In the genomic region with DNA sequence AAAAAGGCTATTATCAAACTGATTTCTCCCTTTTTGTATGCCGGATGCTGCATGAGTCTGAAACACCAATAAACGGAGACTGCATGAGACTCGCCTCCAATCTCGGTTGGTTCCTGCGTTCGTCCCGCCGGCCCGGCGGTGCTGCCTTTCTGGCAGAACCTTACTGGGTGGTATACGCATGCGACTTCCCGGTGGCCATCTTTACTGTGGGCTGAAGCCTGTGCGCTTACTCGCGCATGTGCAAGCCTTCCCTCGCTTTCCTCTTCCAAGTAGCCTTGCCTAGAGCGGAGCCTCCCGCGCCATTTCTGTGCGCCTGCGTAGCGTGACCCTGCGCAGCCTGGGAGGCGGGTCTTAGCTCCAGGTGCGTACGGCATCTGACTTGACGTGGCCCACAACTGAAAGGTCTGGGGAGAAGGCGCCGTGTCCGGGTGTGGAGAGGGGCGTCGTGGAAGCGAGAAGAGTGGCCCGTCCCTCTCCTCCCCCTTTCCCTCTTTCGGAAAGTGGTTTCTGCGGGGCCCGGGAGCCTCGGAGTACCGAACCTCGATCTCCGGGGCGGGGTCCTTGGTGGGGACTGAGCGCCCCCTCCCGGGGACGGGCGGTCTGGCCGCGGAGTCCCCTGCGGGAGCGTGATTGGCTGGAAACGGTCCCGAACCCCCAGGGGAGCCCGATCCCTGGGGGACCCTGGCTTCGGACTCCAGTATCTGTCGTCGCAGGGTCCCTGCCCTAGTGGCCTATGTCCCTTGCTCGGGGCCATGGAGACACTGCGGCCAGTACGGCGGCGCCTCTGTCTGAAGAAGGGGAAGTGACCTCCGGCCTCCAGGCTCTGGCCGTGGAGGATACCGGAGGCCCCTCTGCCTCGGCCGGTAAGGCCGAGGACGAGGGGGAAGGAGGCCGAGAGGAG, we compare ENCODE assay signal across 1 cellular context.
TF ChIP-seq lines count a peak whose summit lies in the region.

Gene PAGR1 (plus strand): TSS at position 360 of the 901 bp plus-strand sequence. CDS start 374 bp downstream, at position 734.

TF ChIP-seq in HepG2, 621 proteins besides CTCF, POLR2A, EP300 and RAD21 (continued from another document and continues in another):
- TF ChIP-seq ZNF510 (CRISPR knock-in tag; IDR thresholded peaks at IDR 0.05; ENCODE audit: low read depth): peak; percentile 97
- TF ChIP-seq SPEN (CRISPR knock-in tag; IDR thresholded peaks at IDR 0.05; ENCODE audit: low read depth): peak; percentile 94
- peak; percentile 91 for TF ChIP-seq HNF1B (CRISPR knock-in tag; IDR thresholded peaks at IDR 0.05)
- TF ChIP-seq, protein P1, sequence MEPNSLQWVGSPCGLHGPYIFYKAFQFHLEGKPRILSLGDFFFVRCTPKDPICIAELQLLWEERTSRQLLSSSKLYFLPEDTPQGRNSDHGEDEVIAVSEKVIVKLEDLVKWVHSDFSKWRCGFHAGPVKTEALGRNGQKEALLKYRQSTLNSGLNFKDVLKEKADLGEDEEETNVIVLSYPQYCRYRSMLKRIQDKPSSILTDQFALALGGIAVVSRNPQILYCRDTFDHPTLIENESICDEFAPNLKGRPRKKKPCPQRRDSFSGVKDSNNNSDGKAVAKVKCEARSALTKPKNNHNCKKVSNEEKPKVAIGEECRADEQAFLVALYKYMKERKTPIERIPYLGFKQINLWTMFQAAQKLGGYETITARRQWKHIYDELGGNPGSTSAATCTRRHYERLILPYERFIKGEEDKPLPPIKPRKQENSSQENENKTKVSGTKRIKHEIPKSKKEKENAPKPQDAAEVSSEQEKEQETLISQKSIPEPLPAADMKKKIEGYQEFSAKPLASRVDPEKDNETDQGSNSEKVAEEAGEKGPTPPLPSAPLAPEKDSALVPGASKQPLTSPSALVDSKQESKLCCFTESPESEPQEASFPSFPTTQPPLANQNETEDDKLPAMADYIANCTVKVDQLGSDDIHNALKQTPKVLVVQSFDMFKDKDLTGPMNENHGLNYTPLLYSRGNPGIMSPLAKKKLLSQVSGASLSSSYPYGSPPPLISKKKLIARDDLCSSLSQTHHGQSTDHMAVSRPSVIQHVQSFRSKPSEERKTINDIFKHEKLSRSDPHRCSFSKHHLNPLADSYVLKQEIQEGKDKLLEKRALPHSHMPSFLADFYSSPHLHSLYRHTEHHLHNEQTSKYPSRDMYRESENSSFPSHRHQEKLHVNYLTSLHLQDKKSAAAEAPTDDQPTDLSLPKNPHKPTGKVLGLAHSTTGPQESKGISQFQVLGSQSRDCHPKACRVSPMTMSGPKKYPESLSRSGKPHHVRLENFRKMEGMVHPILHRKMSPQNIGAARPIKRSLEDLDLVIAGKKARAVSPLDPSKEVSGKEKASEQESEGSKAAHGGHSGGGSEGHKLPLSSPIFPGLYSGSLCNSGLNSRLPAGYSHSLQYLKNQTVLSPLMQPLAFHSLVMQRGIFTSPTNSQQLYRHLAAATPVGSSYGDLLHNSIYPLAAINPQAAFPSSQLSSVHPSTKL (CRISPR knock-in tag; IDR thresholded peaks at IDR 0.05): peak; percentile 67
- TF ChIP-seq ZKSCAN8 (CRISPR knock-in tag; IDR thresholded peaks at IDR 0.05; ENCODE audit: borderline replicate concordance): peak; percentile 66; the same call in 1 of the 2 replicates
- TF ChIP-seq, protein P2, sequence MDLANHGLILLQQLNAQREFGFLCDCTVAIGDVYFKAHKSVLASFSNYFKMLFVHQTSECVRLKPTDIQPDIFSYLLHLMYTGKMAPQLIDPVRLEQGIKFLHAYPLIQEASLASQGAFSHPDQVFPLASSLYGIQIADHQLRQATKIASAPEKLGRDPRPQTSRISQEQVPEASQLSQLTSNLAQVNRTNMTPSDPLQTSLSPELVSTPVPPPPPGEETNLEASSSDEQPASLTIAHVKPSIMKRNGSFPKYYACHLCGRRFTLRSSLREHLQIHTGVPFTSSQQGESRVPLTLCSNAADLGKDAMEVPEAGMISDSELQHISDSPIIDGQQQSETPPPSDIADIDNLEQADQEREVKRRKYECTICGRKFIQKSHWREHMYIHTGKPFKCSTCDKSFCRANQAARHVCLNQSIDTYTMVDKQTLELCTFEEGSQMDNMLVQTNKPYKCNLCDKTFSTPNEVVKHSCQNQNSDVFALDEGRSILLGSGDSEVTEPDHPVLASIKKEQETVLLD (CRISPR knock-in tag; IDR thresholded peaks at IDR 0.05; ENCODE audit: low read depth): peak; percentile 72
- peak; percentile 57 for TF ChIP-seq RXRA (CRISPR knock-in tag; IDR thresholded peaks at IDR 0.05)
- TF ChIP-seq TEAD2 (CRISPR knock-in tag; IDR thresholded peaks at IDR 0.05): no peak
- peak; percentile 35; the same call in 1 of the 2 replicates for TF ChIP-seq ZNF121 (CRISPR knock-in tag; IDR thresholded peaks at IDR 0.05)
- peak; percentile 72 for TF ChIP-seq SP2 (CRISPR knock-in tag; IDR thresholded peaks at IDR 0.05)
- no peak for TF ChIP-seq TBX3 (IDR thresholded peaks at IDR 0.05; ENCODE audit: borderline replicate concordance)
- no peak for TF ChIP-seq ZNF816 (CRISPR knock-in tag; IDR thresholded peaks at IDR 0.05; ENCODE audit: borderline replicate concordance)
- TF ChIP-seq, protein P3, sequence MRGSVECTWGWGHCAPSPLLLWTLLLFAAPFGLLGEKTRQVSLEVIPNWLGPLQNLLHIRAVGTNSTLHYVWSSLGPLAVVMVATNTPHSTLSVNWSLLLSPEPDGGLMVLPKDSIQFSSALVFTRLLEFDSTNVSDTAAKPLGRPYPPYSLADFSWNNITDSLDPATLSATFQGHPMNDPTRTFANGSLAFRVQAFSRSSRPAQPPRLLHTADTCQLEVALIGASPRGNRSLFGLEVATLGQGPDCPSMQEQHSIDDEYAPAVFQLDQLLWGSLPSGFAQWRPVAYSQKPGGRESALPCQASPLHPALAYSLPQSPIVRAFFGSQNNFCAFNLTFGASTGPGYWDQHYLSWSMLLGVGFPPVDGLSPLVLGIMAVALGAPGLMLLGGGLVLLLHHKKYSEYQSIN (CRISPR knock-in tag; IDR thresholded peaks at IDR 0.05; ENCODE audit: borderline replicate concordance): no peak
- no peak; the same call in 1 of the 2 replicates for TF ChIP-seq KLF9 (CRISPR knock-in tag; IDR thresholded peaks at IDR 0.05; ENCODE audit: low read depth)
- TF ChIP-seq, protein P4, sequence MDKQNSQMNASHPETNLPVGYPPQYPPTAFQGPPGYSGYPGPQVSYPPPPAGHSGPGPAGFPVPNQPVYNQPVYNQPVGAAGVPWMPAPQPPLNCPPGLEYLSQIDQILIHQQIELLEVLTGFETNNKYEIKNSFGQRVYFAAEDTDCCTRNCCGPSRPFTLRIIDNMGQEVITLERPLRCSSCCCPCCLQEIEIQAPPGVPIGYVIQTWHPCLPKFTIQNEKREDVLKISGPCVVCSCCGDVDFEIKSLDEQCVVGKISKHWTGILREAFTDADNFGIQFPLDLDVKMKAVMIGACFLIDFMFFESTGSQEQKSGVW (CRISPR knock-in tag; IDR thresholded peaks at IDR 0.05; ENCODE audit: borderline replicate concordance): no peak
- TF ChIP-seq, protein P5, sequence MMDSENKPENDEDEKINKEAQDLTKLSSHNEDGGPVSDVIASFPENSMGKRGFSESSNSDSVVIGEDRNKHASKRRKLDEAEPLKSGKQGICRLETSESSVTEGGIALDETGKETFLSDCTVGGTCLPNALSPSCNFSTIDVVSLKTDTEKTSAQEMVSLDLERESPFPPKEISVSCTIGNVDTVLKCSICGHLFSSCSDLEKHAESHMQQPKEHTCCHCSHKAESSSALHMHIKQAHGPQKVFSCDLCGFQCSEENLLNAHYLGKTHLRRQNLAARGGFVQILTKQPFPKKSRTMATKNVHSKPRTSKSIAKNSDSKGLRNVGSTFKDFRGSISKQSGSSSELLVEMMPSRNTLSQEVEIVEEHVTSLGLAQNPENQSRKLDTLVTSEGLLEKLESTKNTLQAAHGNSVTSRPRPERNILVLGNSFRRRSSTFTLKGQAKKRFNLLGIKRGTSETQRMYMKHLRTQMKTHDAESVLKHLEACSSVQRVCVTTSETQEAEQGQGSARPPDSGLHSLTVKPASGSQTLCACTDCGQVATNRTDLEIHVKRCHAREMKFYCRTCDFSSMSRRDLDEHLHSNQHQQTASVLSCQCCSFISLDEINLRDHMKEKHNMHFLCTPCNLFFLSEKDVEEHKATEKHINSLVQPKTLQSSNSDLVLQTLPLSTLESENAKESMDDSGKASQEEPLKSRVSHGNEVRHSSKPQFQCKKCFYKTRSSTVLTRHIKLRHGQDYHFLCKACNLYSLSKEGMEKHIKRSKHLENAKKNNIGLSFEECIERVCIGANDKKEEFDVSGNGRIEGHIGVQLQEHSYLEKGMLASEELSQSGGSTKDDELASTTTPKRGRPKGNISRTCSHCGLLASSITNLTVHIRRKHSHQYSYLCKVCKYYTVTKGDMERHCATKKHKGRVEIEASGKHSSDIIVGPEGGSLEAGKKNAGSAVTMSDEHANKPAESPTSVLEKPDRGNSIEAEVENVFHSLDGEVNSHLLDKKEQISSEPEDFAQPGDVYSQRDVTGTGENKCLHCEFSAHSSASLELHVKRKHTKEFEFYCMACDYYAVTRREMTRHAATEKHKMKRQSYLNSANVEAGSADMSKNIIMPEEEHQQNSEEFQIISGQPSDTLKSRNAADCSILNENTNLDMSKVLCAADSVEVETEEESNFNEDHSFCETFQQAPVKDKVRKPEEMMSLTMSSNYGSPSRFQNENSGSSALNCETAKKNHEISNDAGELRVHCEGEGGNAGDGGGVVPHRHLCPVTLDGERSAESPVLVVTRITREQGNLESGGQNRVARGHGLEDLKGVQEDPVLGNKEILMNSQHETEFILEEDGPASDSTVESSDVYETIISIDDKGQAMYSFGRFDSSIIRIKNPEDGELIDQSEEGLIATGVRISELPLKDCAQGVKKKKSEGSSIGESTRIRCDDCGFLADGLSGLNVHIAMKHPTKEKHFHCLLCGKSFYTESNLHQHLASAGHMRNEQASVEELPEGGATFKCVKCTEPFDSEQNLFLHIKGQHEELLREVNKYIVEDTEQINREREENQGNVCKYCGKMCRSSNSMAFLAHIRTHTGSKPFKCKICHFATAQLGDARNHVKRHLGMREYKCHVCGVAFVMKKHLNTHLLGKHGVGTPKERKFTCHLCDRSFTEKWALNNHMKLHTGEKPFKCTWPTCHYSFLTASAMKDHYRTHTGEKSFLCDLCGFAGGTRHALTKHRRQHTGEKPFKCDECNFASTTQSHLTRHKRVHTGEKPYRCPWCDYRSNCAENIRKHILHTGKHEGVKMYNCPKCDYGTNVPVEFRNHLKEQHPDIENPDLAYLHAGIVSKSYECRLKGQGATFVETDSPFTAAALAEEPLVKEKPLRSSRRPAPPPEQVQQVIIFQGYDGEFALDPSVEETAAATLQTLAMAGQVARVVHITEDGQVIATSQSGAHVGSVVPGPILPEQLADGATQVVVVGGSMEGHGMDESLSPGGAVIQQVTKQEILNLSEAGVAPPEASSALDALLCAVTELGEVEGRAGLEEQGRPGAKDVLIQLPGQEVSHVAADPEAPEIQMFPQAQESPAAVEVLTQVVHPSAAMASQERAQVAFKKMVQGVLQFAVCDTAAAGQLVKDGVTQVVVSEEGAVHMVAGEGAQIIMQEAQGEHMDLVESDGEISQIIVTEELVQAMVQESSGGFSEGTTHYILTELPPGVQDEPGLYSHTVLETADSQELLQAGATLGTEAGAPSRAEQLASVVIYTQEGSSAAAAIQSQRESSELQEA (CRISPR knock-in tag; IDR thresholded peaks at IDR 0.05; ENCODE audit: not compliant biosample characterization): peak; percentile 96
- peak; percentile 90 for TF ChIP-seq BORCS8-MEF2B (CRISPR knock-in tag; IDR thresholded peaks at IDR 0.05)
- peak; percentile 85; the same call in 1 of the 2 replicates for TF ChIP-seq ZBTB3 (CRISPR knock-in tag; IDR thresholded peaks at IDR 0.05; ENCODE audit: borderline replicate concordance, low read depth)
- TF ChIP-seq, protein P6, sequence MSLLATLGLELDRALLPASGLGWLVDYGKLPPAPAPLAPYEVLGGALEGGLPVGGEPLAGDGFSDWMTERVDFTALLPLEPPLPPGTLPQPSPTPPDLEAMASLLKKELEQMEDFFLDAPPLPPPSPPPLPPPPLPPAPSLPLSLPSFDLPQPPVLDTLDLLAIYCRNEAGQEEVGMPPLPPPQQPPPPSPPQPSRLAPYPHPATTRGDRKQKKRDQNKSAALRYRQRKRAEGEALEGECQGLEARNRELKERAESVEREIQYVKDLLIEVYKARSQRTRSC (CRISPR knock-in tag; IDR thresholded peaks at IDR 0.05; ENCODE audit: low read depth): no peak
- peak; percentile 51; the same call in 1 of the 2 replicates for TF ChIP-seq PPARG (CRISPR knock-in tag; conservative IDR thresholded peaks at IDR 0.05)
- TF ChIP-seq IRF2 (CRISPR knock-in tag; IDR thresholded peaks at IDR 0.05): peak; percentile 74; the same call in 1 of the 2 replicates
- no peak for TF ChIP-seq RFX3 (CRISPR knock-in tag; IDR thresholded peaks at IDR 0.05)
- TF ChIP-seq ZMYM2 (CRISPR knock-in tag; IDR thresholded peaks at IDR 0.05): no peak; the same call in 1 of the 2 replicates
- peak; percentile 74 for TF ChIP-seq EED (CRISPR knock-in tag; IDR thresholded peaks at IDR 0.05)
- TF ChIP-seq, protein P7, sequence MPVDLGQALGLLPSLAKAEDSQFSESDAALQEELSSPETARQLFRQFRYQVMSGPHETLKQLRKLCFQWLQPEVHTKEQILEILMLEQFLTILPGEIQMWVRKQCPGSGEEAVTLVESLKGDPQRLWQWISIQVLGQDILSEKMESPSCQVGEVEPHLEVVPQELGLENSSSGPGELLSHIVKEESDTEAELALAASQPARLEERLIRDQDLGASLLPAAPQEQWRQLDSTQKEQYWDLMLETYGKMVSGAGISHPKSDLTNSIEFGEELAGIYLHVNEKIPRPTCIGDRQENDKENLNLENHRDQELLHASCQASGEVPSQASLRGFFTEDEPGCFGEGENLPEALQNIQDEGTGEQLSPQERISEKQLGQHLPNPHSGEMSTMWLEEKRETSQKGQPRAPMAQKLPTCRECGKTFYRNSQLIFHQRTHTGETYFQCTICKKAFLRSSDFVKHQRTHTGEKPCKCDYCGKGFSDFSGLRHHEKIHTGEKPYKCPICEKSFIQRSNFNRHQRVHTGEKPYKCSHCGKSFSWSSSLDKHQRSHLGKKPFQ (CRISPR knock-in tag; IDR thresholded peaks at IDR 0.05; ENCODE audit: insufficient replicate concordance): peak; percentile 77
- TF ChIP-seq CREM (IDR thresholded peaks at IDR 0.05): peak; percentile 91
- no peak for TF ChIP-seq CREM (CRISPR knock-in tag; IDR thresholded peaks at IDR 0.05)
- TF ChIP-seq PHF8 (CRISPR knock-in tag; IDR thresholded peaks at IDR 0.05): peak; percentile 90
- peak; percentile 74 for TF ChIP-seq CAMTA2 (CRISPR knock-in tag; IDR thresholded peaks at IDR 0.05; ENCODE audit: borderline replicate concordance)
- peak; percentile 87; the same call in 1 of the 2 replicates for TF ChIP-seq RARG (CRISPR knock-in tag; IDR thresholded peaks at IDR 0.05; ENCODE audit: low read depth)
- peak; percentile 95 for TF ChIP-seq ZMAT3 (CRISPR knock-in tag; conservative IDR thresholded peaks at IDR 0.05)
- TF ChIP-seq RARA (CRISPR knock-in tag; IDR thresholded peaks at IDR 0.05): no peak; the same call in 1 of the 2 replicates
- no peak for TF ChIP-seq MYNN (CRISPR knock-in tag; IDR thresholded peaks at IDR 0.05; ENCODE audit: low read depth)
